32 cellular contexts compared by ENCODE assay signal in genomic region chr13:35649162-35649561, GRCh38.
A peak's percentile ranks its signal among the peaks of the same experiment; 100 is the strongest.
DNase-seq lines count a peak whose midpoint lies in the region; ATAC-seq and TF ChIP-seq lines count a peak whose summit lies in the region.
"Had no signal": no experiment of that assay in that cellular context is flagged by ENCODE, and none has a peak within 500 bp of the region (broad histone marks: within the 10 kb centered on the region; RNA-seq: fewer than 3 reads in every experiment).

No MANE protein-coding gene starts in this region.

- no peaks in the 10 kb centered on the region for H3K36me3 ChIP-seq in right atrium auricular region
- H3K36me3 ChIP-seq in fibroblast of lung (ENCODE audit: control insufficient read depth, insufficient read depth, low read length): no peaks in the 10 kb centered on the region
- H3K36me3 ChIP-seq: colonic mucosa, left lung, ovary, upper lobe of left lung had no signal

- DNase-seq in Right ventricle myocardium superior: no peak
- no peak for DNase-seq in right atrium auricular region (ENCODE audit: low spot score)
- peak; percentile 22 for DNase-seq in NB4 (ENCODE audit: low read depth)
- peak; percentile 4 to 50 for DNase-seq in fibroblast of lung (ENCODE audit: low read depth in 2 of 2)
- DNase-seq in skeletal muscle cell (ENCODE audit: low read depth): peak; percentile 20
- no peak for DNase-seq in activated T-cell treated with anti-CD3 and anti-CD28 coated beads, Interleukin-2, amount 50 U/mL, for 1 hour
- DNase-seq: activated CD4-positive, alpha-beta T cell treated with anti-CD3 and anti-CD28 coated beads, Interleukin-2, amount 50 U/mL, for 4 hours; activated CD4-positive, CD25-positive, alpha-beta regulatory T cell; activated naive CD4-positive, alpha-beta T cell treated with anti-CD3 and anti-CD28 coated beads for 36 hours; amniotic stem cell; C1 segment of cervical spinal cord; colonic mucosa; COR-L47; DMS53; effector CD8-positive, alpha-beta T cell; erythroblast; hypothalamus; immature natural killer cell; KG1; left lung; MV-4-11; NCI-H1694 treated with DMSO at 0.1 percent for 48 hours; NCI-H524; ovary; SIG-M5; stimulated activated CD4-positive, alpha-beta T cell treated with anti-CD3 and anti-CD28 coated beads, Interleukin-12 subunit alpha, Interleukin-12 subunit beta, amount 100 ng/mL, for 4 hours; stimulated activated CD4-positive, alpha-beta T cell treated with anti-CD3 and anti-CD28 coated beads, Interleukin-4, amount 100 ng/mL, for 1 hour; upper lobe of left lung had no signal

- no peak for TF ChIP-seq CTCF in right atrium auricular region (IDR thresholded peaks at IDR 0.05)
- no peak for TF ChIP-seq CTCF in NB4 (IDR thresholded peaks at IDR 0.05; ENCODE audit: low read depth, low read length)
- TF ChIP-seq CTCF in fibroblast of lung (conservative IDR thresholded peaks at IDR 0.05 in 1 of 2, IDR thresholded peaks at IDR 0.05 in 1 of 2; ENCODE audit: low read depth in 1 of 2, low read length in 2 of 2): no peak

- ATAC-seq in Right ventricle myocardium superior (ENCODE audit: poor library complexity): peak; percentile 65
- ATAC-seq in HG03442 (IDR thresholded peaks at IDR 0.05; ENCODE audit: unreplicated experiment): no peak
- no peak for ATAC-seq in GM21825 (IDR thresholded peaks at IDR 0.05; ENCODE audit: unreplicated experiment)
- ATAC-seq: left lung; natural killer cell treated with Interleukin-12 subunit alpha and Interleukin-12 subunit beta and Interleukin-15 and Interleukin-18, amount 100 ng/mL, for 72 hours; stimulated activated effector memory CD8-positive, alpha-beta T cell treated with anti-CD3 and anti-CD28 coated beads, Interleukin-12 subunit alpha, Interleukin-12 subunit beta, amount 100 ng/mL, for 72 hours had no signal

- H3K27me3 ChIP-seq in right atrium auricular region (no peaks in the 10 kb centered on the region), fibroblast of lung (ENCODE audit: control insufficient read depth, insufficient read depth, low read length) (no peaks in the 10 kb centered on the region)
- H3K27me3 ChIP-seq: colonic mucosa, left lung, ovary, upper lobe of left lung had no signal

- H3K9me3 ChIP-seq in right atrium auricular region (no peaks in the 10 kb centered on the region), fibroblast of lung (ENCODE audit: control insufficient read depth, insufficient read depth, low read depth, low read length) (no peaks in the 10 kb centered on the region)
- H3K9me3 ChIP-seq: colonic mucosa, left lung, ovary, upper lobe of left lung had no signal

- no peak overlapping the region for H2AFZ ChIP-seq in fibroblast of lung (ENCODE audit: low read length)

- H3K9ac ChIP-seq in fibroblast of lung (ENCODE audit: insufficient read depth, low read length): no peak overlapping the region

- intact Hi-C loops in Right ventricle myocardium superior (cut with DNase I): loop anchor here (10.0 kb wide), 1 partner anchor 136 kb away; no protein-coding TSS in a partner anchor

- no peak for TF ChIP-seq POLR2A in NB4 (IDR thresholded peaks at IDR 0.05; ENCODE audit: extremely low read depth, insufficient read length)

- H3K4me2 ChIP-seq in fibroblast of lung (ENCODE audit: extremely low read depth, insufficient read depth, low read length): no peak overlapping the region

- H3K4me1 ChIP-seq in right atrium auricular region: no peaks in the 10 kb centered on the region
- H3K4me1 ChIP-seq in fibroblast of lung (ENCODE audit: control insufficient read depth, extremely low read depth, insufficient read depth, low read length): no peaks in the 10 kb centered on the region
- H3K4me1 ChIP-seq: colonic mucosa, left lung, upper lobe of left lung had no signal

- H3K4me3 ChIP-seq in right atrium auricular region: no peak overlapping the region
- no peak overlapping the region for H3K4me3 ChIP-seq in NB4 (ENCODE audit: low read depth, low read length)
- no peak overlapping the region for H3K4me3 ChIP-seq in fibroblast of lung (replicated peaks in 1 of 4; ENCODE audit: control extremely low read depth in 1 of 4, insufficient read depth in 1 of 4, low read depth in 3 of 4, low read length in 4 of 4)
- no peak overlapping the region for H3K4me3 ChIP-seq in skeletal muscle cell (ENCODE audit: low read depth, low read length)
- H3K4me3 ChIP-seq: colonic mucosa, left lung, ovary, upper lobe of left lung had no signal

- H4K20me1 ChIP-seq in fibroblast of lung (ENCODE audit: control insufficient read depth, extremely low read depth, insufficient read depth, low read length): no peaks in the 10 kb centered on the region

- H3K27ac ChIP-seq in right atrium auricular region (no peak overlapping the region), fibroblast of lung (ENCODE audit: insufficient read depth, low read length) (no peak overlapping the region)
- H3K27ac ChIP-seq: colonic mucosa, left lung, ovary, upper lobe of left lung had no signal

- H3K79me2 ChIP-seq in fibroblast of lung (ENCODE audit: control insufficient read depth, insufficient read depth, low read length): no peaks in the 10 kb centered on the region

Comparison
In these comparisons a context has a peak if more than half of its experiments do, and no peak if none do; other contexts are left out.
1. DNase-seq: peak in NB4 (single experiment), fibroblast of lung (2 of 2) and skeletal muscle cell (single experiment); none in Right ventricle myocardium superior (single experiment), right atrium auricular region (single experiment) and activated T-cell treated with anti-CD3 and anti-CD28 coated beads, Interleukin-2, amount 50 U/mL, for 1 hour (single experiment).